Comparison of ENCODE assay signal across 34 cellular contexts in the genomic region with DNA sequence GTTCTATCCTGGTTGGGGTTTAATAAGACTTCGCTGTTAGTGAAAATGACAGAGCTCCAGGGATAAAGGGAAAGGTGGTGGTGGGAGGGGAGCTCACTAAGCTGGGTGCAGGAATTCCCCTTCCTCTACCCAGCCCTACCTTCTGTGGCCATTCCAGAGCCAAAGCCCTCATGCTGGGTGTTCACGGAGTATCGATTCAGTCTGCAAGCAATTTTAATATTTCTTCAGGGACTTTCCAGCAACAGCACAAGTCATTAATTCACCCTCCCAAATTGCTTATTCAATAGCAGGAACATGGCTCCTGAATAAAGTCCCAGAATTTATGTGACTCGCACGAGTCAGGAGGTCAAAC. TPM values are rescaled to one million over a fixed set of nuclear protein-coding genes. Genes with fewer than 3 reads are reported as not detected.
"Had no signal": no experiment of that assay in that cellular context is flagged by ENCODE, and none has a peak within 500 bp of the region (broad histone marks: within the 10 kb centered on the region; RNA-seq: fewer than 3 reads in every experiment).

No MANE protein-coding gene starts in this region.

- H3K9me3 ChIP-seq: neutrophil, pancreas, prostate gland, right lobe of liver, spleen, suprapubic skin, testis, tibial artery, transverse colon, upper lobe of right lung, uterus had no signal

- H3K27me3 ChIP-seq: right lobe of liver, testis, uterus had no signal

- H3K27ac Mint-ChIP-seq: naive B cell; naive thymus-derived CD8-positive, alpha-beta T cell; natural killer cell treated with Interleukin-12 subunit alpha and Interleukin-12 subunit beta and Interleukin-15 and Interleukin-18, amount 100 ng/mL, for 72 hours; stimulated activated memory B cell treated with anti-CD40 and anti-IgM and Interleukin-4, amounts not matched to agents 10 μg/mL and 1 μg/mL and 100 μg/mL, for 72 hours; stimulated activated naive CD8-positive, alpha-beta T cell treated with anti-CD3 and anti-CD28 coated beads, Interleukin-15, amount 100 ng/mL, for 72 hours; type B pancreatic cell had no signal

- H3K27ac ChIP-seq: neutrophil, pancreas, prostate gland, right lobe of liver, skin epidermis, spleen, suprapubic skin, testis, tibial artery, transverse colon, upper lobe of right lung, uterus had no signal

- H3K4me3 ChIP-seq: pancreas, prostate gland, right lobe of liver, skin epidermis, smooth muscle cell, spleen, suprapubic skin, testis, tibial artery, transverse colon, upper lobe of right lung, uterus had no signal

- H3K4me2 ChIP-seq: smooth muscle cell had no signal

- H3K4me1 ChIP-seq: pancreas, prostate gland, spleen, suprapubic skin, testis, tibial artery, transverse colon, upper lobe of right lung, uterus had no signal

- H3K9me3 Mint-ChIP-seq: naive B cell; naive thymus-derived CD8-positive, alpha-beta T cell; natural killer cell treated with Interleukin-12 subunit alpha and Interleukin-12 subunit beta and Interleukin-15 and Interleukin-18, amount 100 ng/mL, for 72 hours; nephron progenitor cell; neural crest cell; stimulated activated memory B cell treated with anti-CD40 and anti-IgM and Interleukin-4, amounts not matched to agents 10 μg/mL and 1 μg/mL and 100 μg/mL, for 72 hours; stimulated activated naive CD8-positive, alpha-beta T cell treated with anti-CD3 and anti-CD28 coated beads, Interleukin-15, amount 100 ng/mL, for 72 hours; type B pancreatic cell had no signal

- H3K4me1 Mint-ChIP-seq: naive B cell; naive thymus-derived CD8-positive, alpha-beta T cell; neural crest cell; stimulated activated memory B cell treated with anti-CD40 and anti-IgM and Interleukin-4, amounts not matched to agents 10 μg/mL and 1 μg/mL and 100 μg/mL, for 72 hours; stimulated activated naive CD8-positive, alpha-beta T cell treated with anti-CD3 and anti-CD28 coated beads, Interleukin-15, amount 100 ng/mL, for 72 hours had no signal

- H3K36me3 Mint-ChIP-seq: naive B cell; naive thymus-derived CD8-positive, alpha-beta T cell; natural killer cell treated with Interleukin-12 subunit alpha and Interleukin-12 subunit beta and Interleukin-15 and Interleukin-18, amount 100 ng/mL, for 72 hours; stimulated activated memory B cell treated with anti-CD40 and anti-IgM and Interleukin-4, amounts not matched to agents 10 μg/mL and 1 μg/mL and 100 μg/mL, for 72 hours; type B pancreatic cell had no signal

- H3K4me3 Mint-ChIP-seq: naive B cell; naive thymus-derived CD8-positive, alpha-beta T cell; natural killer cell treated with Interleukin-12 subunit alpha and Interleukin-12 subunit beta and Interleukin-15 and Interleukin-18, amount 100 ng/mL, for 72 hours; nephron progenitor cell; neural crest cell; stimulated activated memory B cell treated with anti-CD40 and anti-IgM and Interleukin-4, amounts not matched to agents 10 μg/mL and 1 μg/mL and 100 μg/mL, for 72 hours; stimulated activated naive CD8-positive, alpha-beta T cell treated with anti-CD3 and anti-CD28 coated beads, Interleukin-15, amount 100 ng/mL, for 72 hours; type B pancreatic cell had no signal

- DNase-seq: naive B cell; naive thymus-derived CD8-positive, alpha-beta T cell; nephron progenitor cell; nucleus accumbens; right cardiac atrium; right lobe of liver; stimulated activated CD4-positive, alpha-beta T cell treated with anti-CD3 and anti-CD28 coated beads, Interleukin-12 subunit alpha, Interleukin-12 subunit beta, amount 100 ng/mL, for 4 hours; stimulated activated CD4-positive, alpha-beta T cell treated with anti-CD3 and anti-CD28 coated beads, Interleukin-1b, Interleukin-23, amount 100 ng/mL, for 48 hours; stimulated activated CD4-positive, alpha-beta T cell treated with anti-CD3 and anti-CD28 coated beads, Interleukin-4, amount 100 ng/mL, for 1 hour; stimulated activated CD4-positive, alpha-beta T cell treated with anti-CD3 and anti-CD28 coated beads, Interleukin-4, amount 100 ng/mL, for 4 hours; stimulated activated CD8-positive, alpha-beta memory T cell treated with anti-CD3 and anti-CD28 coated beads, Interleukin-4, amount 100 ng/mL, for 48 hours; stimulated activated naive CD4-positive, alpha-beta T cell; stimulated activated naive CD8-positive, alpha-beta T cell treated with anti-CD3 and anti-CD28 coated beads, Interleukin-15, amount 100 ng/mL, for 72 hours; stimulated activated naive CD8-positive, alpha-beta T cell treated with anti-CD3 and anti-CD28 coated beads, Interleukin-15, Interleukin-2, amounts not matched to agents 100 U/mL and 50 U/mL, for 24 hours; substantia nigra; testis; tibial artery; transverse colon; uterus had no signal

- H3K36me3 ChIP-seq: neutrophil, pancreas, prostate gland, right lobe of liver, spleen, suprapubic skin, tibial artery, transverse colon, upper lobe of right lung, uterus had no signal

- ATAC-seq: naive thymus-derived CD8-positive, alpha-beta T cell; right cardiac atrium; right lobe of liver; stimulated activated naive CD8-positive, alpha-beta T cell treated with anti-CD3 and anti-CD28 coated beads, Interleukin-15, amount 100 ng/mL, for 72 hours; stimulated activated naive CD8-positive, alpha-beta T cell treated with anti-CD3 and anti-CD28 coated beads, Interleukin-15, Interleukin-2, amounts not matched to agents 100 U/mL and 50 U/mL, for 24 hours; upper lobe of right lung had no signal

RNA-seq across cellular contexts. Expression of gene PAX2, which starts 22.0 kb away (rescaled TPM):
- total RNA-seq: naive thymus-derived CD8-positive, alpha-beta T cell; natural killer cell treated with Interleukin-12 subunit alpha and Interleukin-12 subunit beta and Interleukin-15 and Interleukin-18, amount 100 ng/mL, for 72 hours; omental fat pad; pulmonary artery endothelial cell; right cardiac atrium; smooth muscle cell; spleen; suprapubic skin; transverse colon; upper lobe of right lung; urinary bladder had no signal
- polyA plus RNA-seq: naive thymus-derived CD8-positive, alpha-beta T cell; right cardiac atrium; smooth muscle cell; spleen; urinary bladder had no signal
